ENCODE assay signal across 20 cellular contexts in genomic region chr5:52063186-52063585, GRCh38.
DNase-seq lines count a peak whose midpoint lies in the region; ATAC-seq and TF ChIP-seq lines count a peak whose summit lies in the region.
"Had no signal": no experiment of that assay in that cellular context is flagged by ENCODE, and none has a peak within 500 bp of the region (broad histone marks: within the 10 kb centered on the region; RNA-seq: fewer than 3 reads in every experiment).

No MANE protein-coding gene starts in this region.

- H4K5ac ChIP-seq in H9 (ENCODE audit: insufficient read length, low read depth, low read length) = no peak overlapping the region

- no peaks in the 10 kb centered on the region for H3K23me2 ChIP-seq in H9 (ENCODE audit: insufficient read length, low read depth, low read length, poor library complexity, severe bottlenecking)

- H2BK12ac ChIP-seq in H9 (ENCODE audit: insufficient read length, low read depth, low read length) = no peak overlapping the region

- H3K4me1 ChIP-seq in RWPE2 (ENCODE audit: insufficient read depth, poor library complexity, severe bottlenecking) = no peaks in the 10 kb centered on the region
- no peaks in the 10 kb centered on the region for H3K4me1 ChIP-seq in tibial artery
- no peaks in the 10 kb centered on the region; the same call in 1 of the 2 replicates for H3K4me1 ChIP-seq in H9 (ENCODE audit: insufficient read depth, low read length)
- H3K4me1 ChIP-seq: BE2C had no signal

- H3K36me3 ChIP-seq in RWPE2 (ENCODE audit: low read depth) (no peaks in the 10 kb centered on the region), tibial artery (no peaks in the 10 kb centered on the region)
- H3K36me3 ChIP-seq: BE2C had no signal

- H3K79me1 ChIP-seq in H9 (ENCODE audit: insufficient read depth, low read depth, low read length, poor library complexity, severe bottlenecking) = no peaks in the 10 kb centered on the region

- no peak overlapping the region for H3K9ac ChIP-seq in H9 (ENCODE audit: extremely low read depth, insufficient read length, low read length)
- H3K9ac ChIP-seq: GM23248 had no signal

- H3K18ac ChIP-seq in H9 (ENCODE audit: insufficient read length, low read depth, low read length) = no peak overlapping the region

- ATAC-seq in RWPE2 (ENCODE audit: low read depth) = peak; percentile 51; the same call in 2 of the 3 replicates
- no peak for ATAC-seq in stimulated activated naive CD8-positive, alpha-beta T cell treated with anti-CD3 and anti-CD28 coated beads, Interleukin-15, amount 100 ng/mL, for 72 hours
- ATAC-seq: HepG2 had no signal

- DNase-seq in HS-5 (ENCODE audit: low read depth) (peak; percentile 19), RWPE2 (ENCODE audit: low spot score) (no peak), epithelial cell of esophagus (ENCODE audit: low read depth) (peak; percentile 33), tibial artery (no peak), H9 (no peak)
- DNase-seq in stimulated activated naive CD8-positive, alpha-beta T cell treated with anti-CD3 and anti-CD28 coated beads, Interleukin-15, amount 100 ng/mL, for 72 hours = no peak
- DNase-seq: ACHN; BE2C; C1 segment of cervical spinal cord; CD4-positive, CD25-positive, alpha-beta regulatory T cell; CD8-positive, alpha-beta memory T cell; COR-L47; DMS 273 treated with DMSO at 0.1 percent for 48 hours; DMS53; DND-41; EL; GM23248; HCEC 1CT had no signal

- H4K20me1 ChIP-seq in H9 (ENCODE audit: control insufficient read depth, insufficient read depth, insufficient read length) = no peaks in the 10 kb centered on the region

- no peaks in the 10 kb centered on the region for H3K79me2 ChIP-seq in H9 (ENCODE audit: insufficient read depth, low read length)

- no peak overlapping the region for H3K4ac ChIP-seq in H9 (ENCODE audit: low read depth, low read length)

- no peak overlapping the region for H3T11ph ChIP-seq in H9 (ENCODE audit: low read length)

- intact Hi-C loops in tibial artery (cut with DNase I; ENCODE audit: low total_unique reads) = no loop called here

- no peak overlapping the region for H2AK5ac ChIP-seq in H9 (ENCODE audit: insufficient read length, low read length)

- H3K4me3 ChIP-seq in RWPE2 (ENCODE audit: severe bottlenecking) = no peak overlapping the region
- no peak overlapping the region for H3K4me3 ChIP-seq in epithelial cell of esophagus (ENCODE audit: low read length)
- no peak overlapping the region for H3K4me3 ChIP-seq in tibial artery
- H3K4me3 ChIP-seq: GM23248 had no signal

- H3K9me3 ChIP-seq in RWPE2 (ENCODE audit: severe bottlenecking) (no peaks in the 10 kb centered on the region), tibial artery (no peaks in the 10 kb centered on the region), H9 (ENCODE audit: control insufficient read depth, low read depth, low read length) (no peaks in the 10 kb centered on the region)
- H3K9me3 ChIP-seq: BE2C had no signal

- no peak overlapping the region for H2AFZ ChIP-seq in H9 (ENCODE audit: low read length)
- H2AFZ ChIP-seq: GM23248 had no signal

- no peak overlapping the region for H2BK15ac ChIP-seq in H9 (ENCODE audit: low read depth, low read length)

- no peaks in the 10 kb centered on the region for H3K27me3 Mint-ChIP-seq in stimulated activated naive CD8-positive, alpha-beta T cell treated with anti-CD3 and anti-CD28 coated beads, Interleukin-15, amount 100 ng/mL, for 72 hours
- H3K27me3 Mint-ChIP-seq in H9 (ENCODE audit: low read depth) = no peaks in the 10 kb centered on the region
- H3K27me3 Mint-ChIP-seq: CD4-positive, CD25-positive, alpha-beta regulatory T cell; CD8-positive, alpha-beta memory T cell; IgD-negative memory B cell had no signal

- no peaks in the 10 kb centered on the region for H3K27me3 ChIP-seq in RWPE2 (ENCODE audit: insufficient read depth, poor library complexity, severe bottlenecking)
- no peaks in the 10 kb centered on the region for H3K27me3 ChIP-seq in tibial artery
- H3K27me3 ChIP-seq in H9 (ENCODE audit: insufficient read depth, low read length) = no peaks in the 10 kb centered on the region
- H3K27me3 ChIP-seq: BE2C had no signal

- H3K14ac ChIP-seq in H9 (ENCODE audit: insufficient read depth, low read length) = no peak overlapping the region

- no peak overlapping the region for H2BK120ac ChIP-seq in H9 (ENCODE audit: low read depth, low read length, poor library complexity, severe bottlenecking)

- TF ChIP-seq CTCF in RWPE2 (IDR thresholded peaks at IDR 0.05; ENCODE audit: poor library complexity, severe bottlenecking) (no peak), epithelial cell of esophagus (IDR thresholded peaks at IDR 0.05; ENCODE audit: insufficient read depth, low read depth, low read length, missing control alignments) (no peak), tibial artery (IDR thresholded peaks at IDR 0.05) (no peak), H9 (conservative IDR thresholded peaks at IDR 0.05) (no peak)

- H3K4me2 ChIP-seq in H9 (ENCODE audit: insufficient read depth, insufficient read length, low read length) = no peak overlapping the region

- H3K36me3 Mint-ChIP-seq in H9 (ENCODE audit: insufficient read depth in 1 of 3, low read depth in 3 of 3) = peaks cover 0 to 8% (median 1%) of the 10 kb centered on the region in 3 experiments; a peak in 5 of 7 replicates
- H3K36me3 Mint-ChIP-seq: CD4-positive, CD25-positive, alpha-beta regulatory T cell; IgD-negative memory B cell had no signal

- no peak overlapping the region for H4K91ac ChIP-seq in H9 (ENCODE audit: insufficient read length, low read depth, low read length)

- no peak overlapping the region for H3K23ac ChIP-seq in H9 (ENCODE audit: insufficient read length, low read depth, low read length)

- H2BK5ac ChIP-seq in H9 (ENCODE audit: insufficient read length, low read length) = no peak overlapping the region

- no peaks in the 10 kb centered on the region for H3K4me1 Mint-ChIP-seq in stimulated activated naive CD8-positive, alpha-beta T cell treated with anti-CD3 and anti-CD28 coated beads, Interleukin-15, amount 100 ng/mL, for 72 hours
- H3K4me1 Mint-ChIP-seq in H9 = peaks cover 0 to 2% of the 10 kb centered on the region in 2 experiments; a peak in 2 of 4 replicates
- H3K4me1 Mint-ChIP-seq: CD4-positive, CD25-positive, alpha-beta regulatory T cell; CD8-positive, alpha-beta memory T cell; IgD-negative memory B cell had no signal

- no peak overlapping the region for H4K8ac ChIP-seq in H9 (replicated peaks; ENCODE audit: insufficient read length, low read depth, low read length)

- no peak overlapping the region for H3K56ac ChIP-seq in H9 (ENCODE audit: insufficient read length, low read depth, low read length)

- H2BK20ac ChIP-seq in H9 (ENCODE audit: low read depth, low read length, poor library complexity, severe bottlenecking) = no peak overlapping the region

- H3K9me3 Mint-ChIP-seq in stimulated activated naive CD8-positive, alpha-beta T cell treated with anti-CD3 and anti-CD28 coated beads, Interleukin-15, amount 100 ng/mL, for 72 hours = peaks cover 5 to 7% of the 10 kb centered on the region in 2 donors
- peaks cover 2 to 4% of the 10 kb centered on the region in 2 experiments; a peak in 2 of 5 replicates for H3K9me3 Mint-ChIP-seq in H9

- H3K27ac ChIP-seq in RWPE2 (ENCODE audit: poor library complexity, severe bottlenecking) (no peak overlapping the region), tibial artery (no peak overlapping the region), H9 (ENCODE audit: insufficient read length, low read depth, low read length) (no peak overlapping the region)
- H3K27ac ChIP-seq: GM23248 had no signal

- no peak overlapping the region for H3K27ac Mint-ChIP-seq in stimulated activated naive CD8-positive, alpha-beta T cell treated with anti-CD3 and anti-CD28 coated beads, Interleukin-15, amount 100 ng/mL, for 72 hours
- no peak overlapping the region for H3K27ac Mint-ChIP-seq in H9
- H3K27ac Mint-ChIP-seq: CD4-positive, CD25-positive, alpha-beta regulatory T cell; CD8-positive, alpha-beta memory T cell; IgD-negative memory B cell had no signal

- no peak overlapping the region for H3K4me3 Mint-ChIP-seq in stimulated activated naive CD8-positive, alpha-beta T cell treated with anti-CD3 and anti-CD28 coated beads, Interleukin-15, amount 100 ng/mL, for 72 hours
- H3K4me3 Mint-ChIP-seq in H9 = no peak overlapping the region
- H3K4me3 Mint-ChIP-seq: CD4-positive, CD25-positive, alpha-beta regulatory T cell; CD8-positive, alpha-beta memory T cell; IgD-negative memory B cell had no signal

- no CpG with 5 or more reads among the region's 4 CpGs for WGBS in H9 (ENCODE audit: extremely low coverage, insufficient read length, low lambda C conversion rate)

Comparison
In these comparisons a context has a peak if more than half of its experiments do, and no peak if none do; other contexts are left out.
1. DNase-seq: peak in HS-5 (single experiment) and epithelial cell of esophagus (single experiment); none in RWPE2 (single experiment), stimulated activated naive CD8-positive, alpha-beta T cell treated with anti-CD3 and anti-CD28 coated beads, Interleukin-15, amount 100 ng/mL, for 72 hours (0 of 2), tibial artery (0 of 2) and H9 (single experiment).